1 cellular context compared by ENCODE assay signal in the genomic region with DNA sequence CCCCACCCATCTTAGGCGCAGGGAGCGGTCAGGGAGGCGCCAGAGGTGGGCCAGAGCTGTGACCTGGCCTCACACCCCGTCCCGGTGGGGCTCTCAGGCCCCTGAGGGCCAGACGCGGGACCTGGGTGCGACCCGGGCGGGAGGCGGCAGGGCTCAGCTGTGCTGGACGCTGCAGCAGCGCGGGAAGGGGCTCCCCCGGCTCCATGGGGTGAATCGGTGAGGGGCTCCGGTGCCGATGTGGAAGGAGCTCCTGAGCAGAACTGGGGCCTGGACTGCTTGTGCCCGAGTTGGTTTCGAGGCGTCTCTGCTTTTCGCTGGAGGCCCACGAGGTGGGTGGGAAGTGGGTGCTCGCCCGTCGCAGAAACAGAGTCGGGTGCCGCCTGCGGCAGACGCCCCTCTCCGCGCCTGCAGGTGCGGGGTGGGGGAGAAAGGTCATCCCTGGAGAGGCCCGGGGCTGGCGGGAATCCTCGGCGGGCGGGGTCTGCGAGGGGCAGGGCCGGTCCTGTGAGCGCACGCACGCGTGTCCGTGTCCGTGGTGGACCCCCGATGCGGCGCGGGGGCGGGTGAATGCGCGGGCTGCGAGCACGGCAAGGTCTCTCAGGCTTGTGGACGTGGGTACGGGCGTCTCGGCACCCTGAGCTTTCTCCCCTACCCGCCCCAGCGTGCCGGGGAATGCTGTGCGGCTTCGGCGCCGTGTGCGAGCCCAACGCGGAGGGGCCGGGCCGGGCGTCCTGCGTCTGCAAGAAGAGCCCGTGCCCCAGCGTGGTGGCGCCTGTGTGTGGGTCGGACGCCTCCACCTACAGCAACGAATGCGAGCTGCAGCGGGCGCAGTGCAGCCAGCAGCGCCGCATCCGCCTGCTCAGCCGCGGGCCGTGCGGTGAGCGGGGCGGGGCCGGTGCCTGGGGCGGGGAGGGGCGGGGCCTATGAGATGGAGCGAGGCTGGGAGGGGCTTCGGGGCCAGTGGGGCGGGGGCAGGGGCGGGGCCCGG.
TF ChIP-seq lines count a peak whose summit lies in the region.

No MANE protein-coding gene starts in this region.

TF ChIP-seq in endothelial cell of umbilical vein, 7 proteins besides CTCF, POLR2A, EP300 and RAD21:
- TF ChIP-seq GATA2 (IDR thresholded peaks at IDR 0.05; ENCODE audit: insufficient read depth, insufficient read length, low read depth, low read length) (no peak), JUN (IDR thresholded peaks at IDR 0.05; ENCODE audit: borderline replicate concordance, insufficient read depth, insufficient read length, low read depth) (no peak), FOS (IDR thresholded peaks at IDR 0.05; ENCODE audit: borderline replicate concordance, insufficient read depth, low read length) (no peak), POLR2AphosphoS5 (IDR thresholded peaks at IDR 0.05; ENCODE audit: insufficient read depth, low read depth, low read length) (no peak), EZH2 (IDR thresholded peaks at IDR 0.05; ENCODE audit: borderline replicate concordance, low read depth, low read length, severe bottlenecking) (no peak), MYC (IDR thresholded peaks at IDR 0.05; ENCODE audit: low read depth, low read length) (no peak)
- TF ChIP-seq, protein P1, sequence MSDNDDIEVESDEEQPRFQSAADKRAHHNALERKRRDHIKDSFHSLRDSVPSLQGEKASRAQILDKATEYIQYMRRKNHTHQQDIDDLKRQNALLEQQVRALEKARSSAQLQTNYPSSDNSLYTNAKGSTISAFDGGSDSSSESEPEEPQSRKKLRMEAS (IDR thresholded peaks at IDR 0.05; ENCODE audit: insufficient read depth, insufficient read length): no peak
